Comparison of ENCODE assay signal across 8 cellular contexts in genomic region chr17:48012151-48012520, GRCh38. TPM values are rescaled to one million over a fixed set of nuclear protein-coding genes. Genes with fewer than 3 reads are reported as not detected.
DNase-seq lines count a peak whose midpoint lies in the region; ATAC-seq and TF ChIP-seq lines count a peak whose summit lies in the region.

No MANE protein-coding gene starts in this region.

- in situ Hi-C loops in ACHN (cut with HindIII; ENCODE audit: low pct_ligation_motif_present, low pct_unique_long_range_greater_than_20kb, low sequenced_read_pairs) = no loop called here

- H3K4me3 ChIP-seq in GM23338 (peak overlapping the region; percentile 91), epithelial cell of proximal tubule (ENCODE audit: low read depth, low read length) (peak overlapping the region; percentile 52), neural progenitor cell (peak overlapping the region; percentile 52), urinary bladder (ENCODE audit: low read depth, low read length) (peak overlapping the region; percentile 13)

- no peaks in the 10 kb centered on the region; the same call in 2 of the 3 replicates for H3K9me3 Mint-ChIP-seq in GM23338
- no peaks in the 10 kb centered on the region for H3K9me3 Mint-ChIP-seq in neural progenitor cell

- H3K4me1 ChIP-seq in GM23338 (ENCODE audit: insufficient read depth) (peaks cover 5% of the 10 kb centered on the region), neural progenitor cell (peaks cover 59% of the 10 kb centered on the region), urinary bladder (ENCODE audit: insufficient read depth) (no peaks in the 10 kb centered on the region)

- H3K79me2 ChIP-seq in GM23338 (replicated peaks; ENCODE audit: insufficient read depth) = no peaks in the 10 kb centered on the region
- H3K79me2 ChIP-seq in neural progenitor cell (ENCODE audit: low read depth) = no peaks in the 10 kb centered on the region

- H2AFZ ChIP-seq in GM23338 = peak overlapping the region; percentile 98
- H2AFZ ChIP-seq in neural progenitor cell (replicated peaks) = peak overlapping the region; percentile 28

- H3F3A ChIP-seq in GM23338 (replicated peaks; ENCODE audit: low read depth) = peaks cover 7% of the 10 kb centered on the region; the same call in 1 of the 2 replicates
- peaks cover 57% of the 10 kb centered on the region for H3F3A ChIP-seq in neural progenitor cell (ENCODE audit: low read depth)

- 0 out of 2 replicates have a peak, but pooled peaks cover 3% of the 10 kb centered on the region for H4K20me1 ChIP-seq in GM23338 (replicated peaks; ENCODE audit: insufficient read depth)
- no peaks in the 10 kb centered on the region for H4K20me1 ChIP-seq in neural progenitor cell (ENCODE audit: low read depth)

- H3K4me1 Mint-ChIP-seq in GM23338 = peaks cover 32% of the 10 kb centered on the region
- H3K4me1 Mint-ChIP-seq in neural progenitor cell = peaks cover 74% of the 10 kb centered on the region

- H3K36me3 ChIP-seq in GM23338 (ENCODE audit: insufficient read depth) (no peaks in the 10 kb centered on the region), neural progenitor cell (no peaks in the 10 kb centered on the region), urinary bladder (ENCODE audit: insufficient read depth) (no peaks in the 10 kb centered on the region)

- H3K27me3 ChIP-seq in GM23338 (ENCODE audit: insufficient read depth) (peaks cover 24% of the 10 kb centered on the region), neural progenitor cell (no peaks in the 10 kb centered on the region)

- H3K36me3 Mint-ChIP-seq in GM23338 (ENCODE audit: low read depth) (no peaks in the 10 kb centered on the region), neural progenitor cell (no peaks in the 10 kb centered on the region)

- H3K4me3 Mint-ChIP-seq in GM23338 = peak overlapping the region; percentile 77
- peak overlapping the region; percentile 81 for H3K4me3 Mint-ChIP-seq in neural progenitor cell

- H3K4me2 ChIP-seq in GM23338 (peak overlapping the region; percentile 98), neural progenitor cell (peak overlapping the region; percentile 97)

- H3K9me2 ChIP-seq in GM23338 (ENCODE audit: insufficient read depth) = no peaks in the 10 kb centered on the region

- TF ChIP-seq CTCF in GM23338 (conservative IDR thresholded peaks at IDR 0.05; ENCODE audit: low read depth in 2 of 2) (no peak), epithelial cell of proximal tubule (conservative IDR thresholded peaks at IDR 0.05; ENCODE audit: low read depth, low read length) (no peak), neural progenitor cell (IDR thresholded peaks at IDR 0.05) (peak; percentile 9)

- H3K27ac Mint-ChIP-seq in GM23338 (no peak overlapping the region), neural progenitor cell (peak overlapping the region; percentile 98)

- H3K9ac ChIP-seq in neural progenitor cell = no peak overlapping the region

- H3K27me3 Mint-ChIP-seq in GM23338 (ENCODE audit: insufficient read depth, low read depth, poor library complexity) (peaks cover 25% of the 10 kb centered on the region), neural progenitor cell (ENCODE audit: insufficient read depth, low read depth) (peaks cover 7% of the 10 kb centered on the region)

- DNase-seq in ACHN = peak; percentile 27
- peak; percentile 87 for DNase-seq in GM23338 (ENCODE audit: low spot score)
- peak; percentile 92 for DNase-seq in NCI-H510A treated with DMSO at 0.1 percent for 48 hours (lab: John Stamatoyannopoulos, UW)
- DNase-seq in activated CD8-positive, alpha-beta memory T cell treated with anti-CD3 and anti-CD28 coated beads for 48 hours (ENCODE audit: low read depth in 2 of 3, low spot score in 2 of 3) = peak in 2 of 3 experiments; percentile 33
- DNase-seq in epithelial cell of proximal tubule (ENCODE audit: low read depth) = no peak
- DNase-seq in neural progenitor cell (ENCODE audit: low spot score) = peak; percentile 94

- no peaks in the 10 kb centered on the region for H3K9me3 ChIP-seq in neural progenitor cell (ENCODE audit: low read depth)

- no peak overlapping the region for H3K27ac ChIP-seq in GM23338 (ENCODE audit: low read depth)
- H3K27ac ChIP-seq in neural progenitor cell = no peak overlapping the region
- H3K27ac ChIP-seq in urinary bladder (ENCODE audit: low read depth) = no peak overlapping the region

- ATAC-seq in GM23338 (peak; percentile 80), HG03469 (IDR thresholded peaks at IDR 0.05; ENCODE audit: unreplicated experiment) (no peak)

- WGBS in urinary bladder = under 1% methylated on average over 34 of the region's 34 CpGs

TF ChIP-seq in GM23338, 12 proteins besides CTCF, POLR2A, EP300 and RAD21 (continues in another document):
- no peak for TF ChIP-seq EZH2 (IDR thresholded peaks at IDR 0.05; ENCODE audit: low read depth, unreplicated experiment)

RNA-seq across cellular contexts. Expression of gene COPZ2, which starts 25.5 kb away (rescaled TPM):
- not detected in 2 replicates for total RNA-seq in GM23338 (2014; rRNA removed; shearing (Covaris generic))
- not detected in 2 replicates for polyA plus RNA-seq in GM23338 (2016; fragmentation: Nextera tagmentation; extraction: Ambion mirVana)
- total RNA-seq in epithelial cell of proximal tubule = 2.6 and 8.0 TPM in 2 replicates
- total RNA-seq in neural progenitor cell (ENCODE audit: low replicate concordance) = 0.30 and 0.74 TPM in 2 replicates
- 45.2 TPM for total RNA-seq in urinary bladder
- polyA plus RNA-seq in urinary bladder = 36.0 TPM

RNA-seq across cellular contexts. Expression of gene NFE2L1, which starts 36.0 kb away (rescaled TPM):
- total RNA-seq in GM23338 (2014; rRNA removed; shearing (Covaris generic)) = 138 and 157 TPM in 2 replicates
- 39.9 and 49.9 TPM in 2 replicates for polyA plus RNA-seq in GM23338 (2016; fragmentation: Nextera tagmentation; extraction: Ambion mirVana)
- total RNA-seq in epithelial cell of proximal tubule = 69.1 and 79.6 TPM in 2 replicates
- total RNA-seq in neural progenitor cell (ENCODE audit: low replicate concordance) = 73.4 and 104 TPM in 2 replicates
- total RNA-seq in urinary bladder = 53.1 TPM
- 163 TPM for polyA plus RNA-seq in urinary bladder

RNA-seq across cellular contexts. Expression of gene CDK5RAP3, which starts 41.2 kb away (rescaled TPM):
- 67.0 and 106 TPM in 2 replicates for total RNA-seq in GM23338 (2014; rRNA removed; shearing (Covaris generic))
- polyA plus RNA-seq in GM23338 (2016; fragmentation: Nextera tagmentation; extraction: Ambion mirVana) (78.9 and 92.6 TPM in 2 replicates), urinary bladder (117 TPM)
- total RNA-seq in epithelial cell of proximal tubule (71.0 and 111 TPM in 2 replicates), neural progenitor cell (ENCODE audit: low replicate concordance) (104 and 168 TPM in 2 replicates), urinary bladder (77.4 TPM)

RNA-seq across cellular contexts. Expression of gene PRR15L, which starts 54.5 kb away (rescaled TPM):
- total RNA-seq in GM23338 (2014; rRNA removed; shearing (Covaris generic)) = not detected in 2 replicates
- polyA plus RNA-seq in GM23338 (2016; fragmentation: Nextera tagmentation; extraction: Ambion mirVana) (0.57 and 0.66 TPM in 2 replicates), urinary bladder (1.2 TPM)
- total RNA-seq in epithelial cell of proximal tubule (3.5 and 3.8 TPM in 2 replicates), neural progenitor cell (ENCODE audit: low replicate concordance) (not detected in 2 replicates), urinary bladder (3.4 TPM)

Comparison
In these comparisons a context has a peak if more than half of its experiments do, and no peak if none do; other contexts are left out.
1. H3K4me3 ChIP-seq: peak in every context shown above with its lines; median percentile 91 in GM23338; 52 in epithelial cell of proximal tubule; 52 in neural progenitor cell; 13 in urinary bladder.